In the genomic region with DNA sequence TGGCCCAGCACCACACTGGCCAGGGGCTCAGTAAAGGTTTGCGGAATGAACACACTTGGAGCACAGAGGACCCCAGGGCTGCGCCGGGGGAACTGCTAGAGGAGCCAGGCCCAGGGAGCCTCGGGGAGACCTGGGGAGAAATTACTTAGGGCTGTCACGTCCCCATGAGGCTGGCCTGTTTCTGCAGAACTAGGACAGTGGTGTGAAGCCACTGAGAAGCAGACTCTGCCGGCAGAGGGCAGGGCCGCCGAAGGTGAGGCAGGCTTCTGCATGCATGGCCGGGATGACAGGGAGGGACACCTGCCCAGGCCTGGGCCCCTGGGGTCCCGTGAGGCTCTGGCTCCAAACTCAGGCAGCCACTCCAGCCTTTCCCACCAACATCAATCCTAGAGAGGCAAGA, we compare ENCODE assay signal across 19 cellular contexts. TPM values are rescaled to one million over a fixed set of nuclear protein-coding genes. Genes with fewer than 3 reads are reported as not detected.
DNase-seq lines count a peak whose midpoint lies in the region; ATAC-seq, FAIRE-seq and TF ChIP-seq lines count a peak whose summit lies in the region.
"Had no signal": no experiment of that assay in that cellular context is flagged by ENCODE, and none has a peak within 500 bp of the region (broad histone marks: within the 10 kb centered on the region; RNA-seq: fewer than 3 reads in every experiment).

No MANE protein-coding gene starts in this region.

- peak overlapping the region; percentile 60; the same call in 1 of the 2 replicates for H3K27ac Mint-ChIP-seq in WTC11
- H3K27ac Mint-ChIP-seq: CD4-positive, CD25-positive, alpha-beta regulatory T cell had no signal

- H4K20me1 ChIP-seq in smooth muscle cell (ENCODE audit: low read depth), result peaks cover 84% of the 10 kb centered on the region

- H3K4me1 ChIP-seq in kidney (ENCODE audit: control insufficient read depth in 1 of 2, insufficient read depth in 1 of 2, low read depth in 1 of 2, low read length in 2 of 2), result peaks cover 46 to 57% of the 10 kb centered on the region in 2 donors
- H3K4me1 ChIP-seq in colonic mucosa, result no peaks in the 10 kb centered on the region
- H3K4me1 ChIP-seq in smooth muscle cell (ENCODE audit: low read depth), result no peaks in the 10 kb centered on the region
- H3K4me1 ChIP-seq: SJSA1 had no signal

- no peaks in the 10 kb centered on the region for H3F3A ChIP-seq in smooth muscle cell (ENCODE audit: low read depth)

- H3K36me3 ChIP-seq in kidney (ENCODE audit: control insufficient read depth in 1 of 2, insufficient read depth in 2 of 2, low read length in 2 of 2) (peaks cover 7 to 22% of the 10 kb centered on the region in 2 donors), colonic mucosa (peaks cover 10% of the 10 kb centered on the region), smooth muscle cell (ENCODE audit: low read depth) (no peaks in the 10 kb centered on the region)

- H3K27me3 ChIP-seq in colonic mucosa (no peaks in the 10 kb centered on the region), smooth muscle cell (ENCODE audit: low read depth) (no peaks in the 10 kb centered on the region)
- H3K27me3 ChIP-seq: SJSA1 had no signal

- no peak for ATAC-seq in WTC11
- no peak for ATAC-seq in left colon

- POLR2A ChIA-PET in WTC11 (lab: Charles Lee), result no interaction called here

- 100% methylated on average over 10 of the region's 10 CpGs for WGBS in smooth muscle cell (ENCODE audit: low lambda C conversion rate)

- H3K27ac ChIP-seq in kidney (ENCODE audit: low read depth in 2 of 2, low read length in 2 of 2), result peak overlapping the region in 1 of 2 donors; percentile 60
- no peak overlapping the region for H3K27ac ChIP-seq in colonic mucosa
- no peak overlapping the region for H3K27ac ChIP-seq in smooth muscle cell (ENCODE audit: low read depth)
- H3K27ac ChIP-seq: HL-60, SJSA1 had no signal

- H3K4me3 ChIP-seq in kidney (ENCODE audit: low read length in 2 of 2) (no peak overlapping the region), retinal pigment epithelial cell (ENCODE audit: low read length) (no peak overlapping the region), colonic mucosa (no peak overlapping the region), smooth muscle cell (no peak overlapping the region)
- H3K4me3 ChIP-seq: SJSA1 had no signal

- CTCF ChIA-PET in WTC11 (lab: Charles Lee), result interaction anchor here (0.9 kb wide), 1 partner anchor 23 kb away, joined by 7 read pairs; no protein-coding TSS in a partner anchor

- intact Hi-C loops in kidney (cut with DNase I) (no loop called here), colonic mucosa (cut with DNase I) (no loop called here), left colon (cut with DNase I, micrococcal nuclease) (no loop called here)

- TF ChIP-seq CTCF in WTC11 (IDR thresholded peaks at IDR 0.05) (no peak), kidney (IDR thresholded peaks at IDR 0.05; ENCODE audit: borderline replicate concordance, extremely low read depth, insufficient read depth) (no peak), retinal pigment epithelial cell (conservative IDR thresholded peaks at IDR 0.05; ENCODE audit: low read depth, low read length) (peak; percentile 29), colonic mucosa (IDR thresholded peaks at IDR 0.05) (no peak), smooth muscle cell (IDR thresholded peaks at IDR 0.05; ENCODE audit: borderline replicate concordance, insufficient read depth, poor library complexity, severe bottlenecking) (no peak)

- peak overlapping the region in 1 of 2 donors; percentile 60 for H3K9ac ChIP-seq in kidney (ENCODE audit: low read length in 2 of 2)
- no peak overlapping the region for H3K9ac ChIP-seq in colonic mucosa (ENCODE audit: low read depth in 2 of 2, low read length in 2 of 2)
- H3K9ac ChIP-seq in smooth muscle cell (ENCODE audit: low read depth), result no peak overlapping the region

- H3K9me3 ChIP-seq in kidney (ENCODE audit: control insufficient read depth in 1 of 2, low read length in 2 of 2), result no peaks in the 10 kb centered on the region
- H3K9me3 ChIP-seq in colonic mucosa, result no peaks in the 10 kb centered on the region
- no peaks in the 10 kb centered on the region for H3K9me3 ChIP-seq in smooth muscle cell (replicated peaks; ENCODE audit: low read depth)
- H3K9me3 ChIP-seq: SJSA1 had no signal

- DNase-seq in DMS79 treated with DMSO at 0.1 percent for 48 hours (lab: John Stamatoyannopoulos, UW), result peak; percentile 26
- no peak for DNase-seq in WTC11 (ENCODE audit: low spot score)
- DNase-seq in kidney, result peak; percentile 59
- no peak for DNase-seq in retinal pigment epithelial cell (ENCODE audit: low read depth)
- no peak for DNase-seq in colonic mucosa
- no peak for DNase-seq in left colon
- DNase-seq in smooth muscle cell (lab: John Stamatoyannopoulos, UW; ENCODE audit: unreplicated experiment), result no peak
- DNase-seq: Calu3; CD4-positive, CD25-positive, alpha-beta regulatory T cell; HCEC 1CT; NCI-H1417; NCI-H1930; NCI-H526 treated with DMSO at 0.1 percent for 48 hours; NK-92 treated with Interleukin-12 subunit alpha and Interleukin-12 subunit beta, amount 100 ng/mL, for 24 hours; OCI-M1; RPMI8226 had no signal

- H3K4me1 Mint-ChIP-seq in WTC11, result no peaks in the 10 kb centered on the region

- no peaks in the 10 kb centered on the region for H3K27me3 Mint-ChIP-seq in WTC11 (ENCODE audit: low read depth)
- H3K27me3 Mint-ChIP-seq: CD4-positive, CD25-positive, alpha-beta regulatory T cell had no signal

- H3K36me3 Mint-ChIP-seq in WTC11, result peaks cover 46% of the 10 kb centered on the region

- no peak overlapping the region for H2AFZ ChIP-seq in smooth muscle cell (ENCODE audit: low read depth)

- peaks cover 17% of the 10 kb centered on the region for H3K79me2 ChIP-seq in smooth muscle cell (ENCODE audit: low read depth)

- H3K9me3 Mint-ChIP-seq in WTC11, result no peaks in the 10 kb centered on the region

- H3K4me2 ChIP-seq in smooth muscle cell, result no peak overlapping the region

- H3K4me3 Mint-ChIP-seq in WTC11, result no peak overlapping the region
- H3K4me3 Mint-ChIP-seq: CD4-positive, CD25-positive, alpha-beta regulatory T cell had no signal

- no peak for FAIRE-seq in kidney (lab: Jason Lieb, UNC)
- FAIRE-seq: HTR-8/SVneo had no signal

TF ChIP-seq in WTC11, 78 proteins besides CTCF, POLR2A, EP300 and RAD21 (continues in another document):
- TF ChIP-seq, protein P1, sequence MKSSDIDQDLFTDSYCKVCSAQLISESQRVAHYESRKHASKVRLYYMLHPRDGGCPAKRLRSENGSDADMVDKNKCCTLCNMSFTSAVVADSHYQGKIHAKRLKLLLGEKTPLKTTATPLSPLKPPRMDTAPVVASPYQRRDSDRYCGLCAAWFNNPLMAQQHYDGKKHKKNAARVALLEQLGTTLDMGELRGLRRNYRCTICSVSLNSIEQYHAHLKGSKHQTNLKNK (CRISPR knock-in tag; IDR thresholded peaks at IDR 0.05), result no peak
- TF ChIP-seq ZNF263 (CRISPR knock-in tag; IDR thresholded peaks at IDR 0.05; ENCODE audit: low read depth) (no peak), FOXJ3 (CRISPR knock-in tag; IDR thresholded peaks at IDR 0.05; ENCODE audit: borderline replicate concordance) (no peak), SP1 (CRISPR knock-in tag; conservative IDR thresholded peaks at IDR 0.05) (no peak), ELF4 (CRISPR knock-in tag; IDR thresholded peaks at IDR 0.05; ENCODE audit: low read depth) (no peak), ZBTB21 (CRISPR knock-in tag; IDR thresholded peaks at IDR 0.05; ENCODE audit: borderline replicate concordance) (no peak), NR3C1 (CRISPR knock-in tag; conservative IDR thresholded peaks at IDR 0.05; ENCODE audit: low read depth) (no peak), CREM (CRISPR knock-in tag; IDR thresholded peaks at IDR 0.05) (no peak), TEAD4 (CRISPR knock-in tag; IDR thresholded peaks at IDR 0.05) (no peak), PRRX2 (CRISPR knock-in tag; IDR thresholded peaks at IDR 0.05) (no peak), GABPB1 (CRISPR knock-in tag; IDR thresholded peaks at IDR 0.05) (no peak), ZNF138 (CRISPR knock-in tag; conservative IDR thresholded peaks at IDR 0.05) (no peak), TCF7 (CRISPR knock-in tag; IDR thresholded peaks at IDR 0.05; ENCODE audit: low read depth) (no peak)
- TF ChIP-seq, protein P2, sequence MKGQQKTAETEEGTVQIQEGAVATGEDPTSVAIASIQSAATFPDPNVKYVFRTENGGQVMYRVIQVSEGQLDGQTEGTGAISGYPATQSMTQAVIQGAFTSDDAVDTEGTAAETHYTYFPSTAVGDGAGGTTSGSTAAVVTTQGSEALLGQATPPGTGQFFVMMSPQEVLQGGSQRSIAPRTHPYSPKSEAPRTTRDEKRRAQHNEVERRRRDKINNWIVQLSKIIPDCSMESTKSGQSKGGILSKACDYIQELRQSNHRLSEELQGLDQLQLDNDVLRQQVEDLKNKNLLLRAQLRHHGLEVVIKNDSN (CRISPR knock-in tag; IDR thresholded peaks at IDR 0.05), result no peak

RNA-seq across cellular contexts. Expression of a gene that starts 26.4 kb away (rescaled TPM):
- total RNA-seq in WTC11 (2021), result 144 to 160 TPM (median 149 TPM) in 3 replicates
- total RNA-seq in kidney, result 64.7 TPM
- 34.6 TPM for polyA plus RNA-seq in kidney (ENCODE audit: insufficient read depth, low read depth, low replicate concordance)
- 100 to 1,000 TPM in 1 of 2 donors, 10 to 100 TPM in 1; 65.8 to 116 TPM for total RNA-seq in colonic mucosa
- total RNA-seq in left colon, result 10 to 100 TPM; 49.2 to 61.4 TPM
- total RNA-seq in smooth muscle cell, result 32.8 and 47.9 TPM in 2 replicates
- polyA plus RNA-seq in smooth muscle cell, result 90.7 and 91.6 TPM in 2 replicates

RNA-seq across cellular contexts. Expression of a gene that starts 35.5 kb away (rescaled TPM):
- total RNA-seq in WTC11 (2021) (103 to 129 TPM (median 103 TPM) in 3 replicates), kidney (57.8 TPM), colonic mucosa (100 to 1,000 TPM in 1 of 2 donors, 10 to 100 TPM in 1; 50.8 to 118 TPM), left colon (10 to 100 TPM; 54.1 to 69.1 TPM), smooth muscle cell (25.1 and 27.1 TPM in 2 replicates)
- polyA plus RNA-seq in kidney (ENCODE audit: insufficient read depth, low read depth, low replicate concordance) (46.7 TPM), smooth muscle cell (21.8 and 39.3 TPM in 2 replicates)

RNA-seq across cellular contexts. Expression of a gene that starts 53.1 kb away (rescaled TPM):
- total RNA-seq in WTC11 (2021) (41.5 to 48.2 TPM (median 44.3 TPM) in 3 replicates), kidney (25.9 TPM), colonic mucosa (1 to 10 TPM; 1.5 to 4.4 TPM), left colon (1 to 10 TPM in 1 of 2 donors, under 1 TPM in 1; 0.61 to 5.1 TPM), smooth muscle cell (4.8 and 6.0 TPM in 2 replicates)
- polyA plus RNA-seq in kidney (ENCODE audit: insufficient read depth, low read depth, low replicate concordance) (8.9 TPM), smooth muscle cell (25.4 and 26.0 TPM in 2 replicates)
- total RNA-seq: CD4-positive, CD25-positive, alpha-beta regulatory T cell; SJSA1 had no signal
- polyA plus RNA-seq: CD4-positive, CD25-positive, alpha-beta regulatory T cell had no signal

RNA-seq across cellular contexts. Expression of a gene that starts 58.9 kb away (rescaled TPM):
- total RNA-seq in WTC11 (2021), result 23.2 to 24.3 TPM (median 23.7 TPM) in 3 replicates
- total RNA-seq in kidney, result 18.4 TPM
- 24.3 TPM for polyA plus RNA-seq in kidney (ENCODE audit: insufficient read depth, low read depth, low replicate concordance)
- 10 to 100 TPM; 13.4 to 15.4 TPM for total RNA-seq in colonic mucosa
- 10 to 100 TPM; 10.6 to 17.7 TPM for total RNA-seq in left colon
- 9.5 and 18.2 TPM in 2 replicates for total RNA-seq in smooth muscle cell
- 35.0 and 35.3 TPM in 2 replicates for polyA plus RNA-seq in smooth muscle cell

Comparison
In these comparisons a context has a peak if more than half of its experiments do, and no peak if none do; other contexts are left out.
1. DNase-seq: peak in DMS79 treated with DMSO at 0.1 percent for 48 hours (single experiment) and kidney (single experiment); none in WTC11 (single experiment), retinal pigment epithelial cell (single experiment), colonic mucosa (single experiment), left colon (0 of 2) and smooth muscle cell (single experiment).